28 cellular contexts compared by ENCODE assay signal in the genomic region with DNA sequence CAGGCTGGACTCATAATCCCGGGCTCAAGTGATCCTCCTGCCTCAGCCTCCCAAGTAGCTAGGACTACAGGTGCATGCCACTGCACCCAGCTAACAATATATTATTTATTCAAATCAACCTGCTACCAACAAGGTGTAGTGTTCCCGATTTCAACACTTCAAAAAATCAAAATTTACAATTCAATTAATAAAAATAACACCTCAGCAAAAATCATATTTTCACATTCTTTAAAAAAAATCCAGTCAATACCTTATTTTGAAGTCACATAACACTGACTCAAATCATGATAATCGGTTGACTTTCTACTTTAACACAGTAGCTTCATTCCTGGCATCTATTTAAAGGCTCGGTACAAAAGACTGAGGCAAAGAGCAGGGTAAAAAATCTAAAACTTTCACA.
"Had no signal": no experiment of that assay in that cellular context is flagged by ENCODE, and none has a peak within 500 bp of the region (broad histone marks: within the 10 kb centered on the region; RNA-seq: fewer than 3 reads in every experiment).

No MANE protein-coding gene starts in this region.

- H3K9me3 ChIP-seq: colonic mucosa, esophagus squamous epithelium, gastrocnemius medialis, heart right ventricle, left lung, lower lobe of right lung, mucosa of descending colon had no signal

- H3K4me1 ChIP-seq: colonic mucosa, gastrocnemius medialis, heart right ventricle, left lung, lower lobe of right lung had no signal

- H3K9me3 Mint-ChIP-seq: dendritic cell treated with granulocyte-macrophage colony-stimulating factor and Interleukin-4, amounts not matched to agents 40 ng/mL and 50 ng/mL, for 4 days; effector memory CD8-positive, alpha-beta T cell; endodermal cell; mesothelial cell of epicardium; naive B cell had no signal

- H3K4me3 ChIP-seq: colonic mucosa, esophagus squamous epithelium, gastrocnemius medialis, heart right ventricle, left lung, lower lobe of right lung, mucosa of descending colon had no signal

- H3K27me3 Mint-ChIP-seq: dendritic cell treated with granulocyte-macrophage colony-stimulating factor and Interleukin-4, amounts not matched to agents 40 ng/mL and 50 ng/mL, for 4 days; effector memory CD8-positive, alpha-beta T cell; naive B cell had no signal

- DNase-seq: colonic mucosa; cortex of kidney; effector CD8-positive, alpha-beta T cell; effector memory CD8-positive, alpha-beta T cell; endodermal cell; erythroblast; esophagus squamous epithelium; foreskin fibroblast; foreskin melanocyte; gastrocnemius medialis; glutamatergic neuron; head of caudate nucleus; heart right ventricle; hippocampal formation; left cardiac atrium; left lung; left ventricle myocardium superior; lower lobe of right lung; mesenchymal stem cell; mucosa of descending colon; naive B cell had no signal

- H3K36me3 ChIP-seq: colonic mucosa had no signal

- H3K27ac Mint-ChIP-seq: dendritic cell treated with granulocyte-macrophage colony-stimulating factor and Interleukin-4, amounts not matched to agents 40 ng/mL and 50 ng/mL, for 4 days; effector memory CD8-positive, alpha-beta T cell; endodermal cell; mesothelial cell of epicardium had no signal

- H3K4me1 Mint-ChIP-seq: endodermal cell had no signal

- H3K27me3 ChIP-seq: colonic mucosa, esophagus squamous epithelium, gastrocnemius medialis, heart right ventricle, left lung had no signal

- ATAC-seq: effector memory CD8-positive, alpha-beta T cell; esophagus mucosa; gastrocnemius medialis; heart right ventricle; left cardiac atrium; left lung; left ventricle myocardium superior; lower lobe of right lung; mucosa of descending colon had no signal

- FAIRE-seq: endometrium, islet of Langerhans, keratinocyte had no signal

- H3K27ac ChIP-seq: colonic mucosa, epithelial cell of prostate, esophagus squamous epithelium, gastrocnemius medialis, heart right ventricle, left lung, lower lobe of right lung had no signal

- H3K4me3 Mint-ChIP-seq: dendritic cell treated with granulocyte-macrophage colony-stimulating factor and Interleukin-4, amounts not matched to agents 40 ng/mL and 50 ng/mL, for 4 days; effector memory CD8-positive, alpha-beta T cell; endodermal cell; mesothelial cell of epicardium; naive B cell had no signal
